In genomic region chr6:34027445-34027936, GRCh38 we compare ENCODE assay signal across 8 cellular contexts.
DNase-seq lines count a peak whose midpoint lies in the region; ATAC-seq and TF ChIP-seq lines count a peak whose summit lies in the region.

No MANE protein-coding gene starts in this region.

- H3K9me3 ChIP-seq in testis, result no peaks in the 10 kb centered on the region

- no peak for TF ChIP-seq POLR2A in testis (IDR thresholded peaks at IDR 0.05)

- no peaks in the 10 kb centered on the region for H3K4me1 ChIP-seq in testis

- peak; percentile 93 for TF ChIP-seq CTCF in endothelial cell (IDR thresholded peaks at IDR 0.05; ENCODE audit: unreplicated experiment)
- TF ChIP-seq CTCF in nephron progenitor cell (IDR thresholded peaks at IDR 0.05), result peak; percentile 81
- TF ChIP-seq CTCF in testis (IDR thresholded peaks at IDR 0.05), result peak; percentile 62 to 73 (median 68)

- H3K36me3 Mint-ChIP-seq in activated CD8-positive, alpha-beta T cell treated with anti-CD3 and anti-CD28 coated beads, Interleukin-2, amount 10 ng/mL, durations not matched to agents 7 days and 5 days (ENCODE audit: low read depth), result no peaks in the 10 kb centered on the region
- H3K36me3 Mint-ChIP-seq in endothelial cell (ENCODE audit: low read depth, unreplicated experiment), result peaks cover 10% of the 10 kb centered on the region
- H3K36me3 Mint-ChIP-seq in nephron progenitor cell (ENCODE audit: low read depth), result no peaks in the 10 kb centered on the region

- intact Hi-C loops in testis (cut with DNase I; ENCODE audit: low total_unique reads), result loop anchor here (10.0 kb wide), 1 partner anchor 253 kb away; no protein-coding TSS in a partner anchor

- POLR2A ChIA-PET in activated CD8-positive, alpha-beta T cell treated with anti-CD3 and anti-CD28 coated beads, Interleukin-2, amount 10 ng/mL, durations not matched to agents 7 days and 5 days (lab: Charles Lee), result interaction anchor here (1.0 to 1.6 kb wide), 3 partner anchors 10 to 316 kb away, joined by 3 to 8 read pairs (median 5); partner anchors contain the start of gene UQCC2

- no peak overlapping the region for H3K27ac ChIP-seq in testis

- ATAC-seq in activated CD8-positive, alpha-beta T cell treated with anti-CD3 and anti-CD28 coated beads, Interleukin-2, amount 10 ng/mL, durations not matched to agents 7 days and 5 days, result peak; percentile 69
- ATAC-seq in HG03095 (IDR thresholded peaks at IDR 0.05; ENCODE audit: unreplicated experiment) (no peak), GM19467 (IDR thresholded peaks at IDR 0.05; ENCODE audit: unreplicated experiment) (no peak)

- peak; percentile 59 for DNase-seq in ELF-1 (ENCODE audit: low read depth, low spot score)
- peak; percentile 37 for DNase-seq in M059J (ENCODE audit: low read depth)
- peak; percentile 69 for DNase-seq in activated CD8-positive, alpha-beta T cell treated with anti-CD3 and anti-CD28 coated beads, Interleukin-2, amount 10 ng/mL, durations not matched to agents 7 days and 5 days
- peak; percentile 86 for DNase-seq in endothelial cell (ENCODE audit: low spot score)
- DNase-seq in nephron progenitor cell, result peak; percentile 82
- DNase-seq in testis, result peak; percentile 37

- CTCF ChIA-PET in activated CD8-positive, alpha-beta T cell treated with anti-CD3 and anti-CD28 coated beads, Interleukin-2, amount 10 ng/mL, durations not matched to agents 7 days and 5 days (lab: Charles Lee), result interaction anchor here (0.6 to 8.8 kb wide), 20 partner anchors 9 to 316 kb away, joined by 3 to 158 read pairs (median 4); partner anchors contain the start of gene UQCC2

- no peaks in the 10 kb centered on the region for H3K27me3 ChIP-seq in testis

- H3K4me3 Mint-ChIP-seq in activated CD8-positive, alpha-beta T cell treated with anti-CD3 and anti-CD28 coated beads, Interleukin-2, amount 10 ng/mL, durations not matched to agents 7 days and 5 days, result no peak overlapping the region
- no peak overlapping the region for H3K4me3 Mint-ChIP-seq in endothelial cell (ENCODE audit: unreplicated experiment)
- no peak overlapping the region for H3K4me3 Mint-ChIP-seq in nephron progenitor cell

- WGBS in testis, 2 donors, result 27 to 68% methylated on average over 3 to 12 of the region's 17 CpGs

- H3K4me3 ChIP-seq in testis, result no peak overlapping the region

- no peaks in the 10 kb centered on the region for H3K36me3 ChIP-seq in testis (ENCODE audit: low read depth, missing control alignments)

- H3K27ac Mint-ChIP-seq in activated CD8-positive, alpha-beta T cell treated with anti-CD3 and anti-CD28 coated beads, Interleukin-2, amount 10 ng/mL, durations not matched to agents 7 days and 5 days, result no peak overlapping the region
- H3K27ac Mint-ChIP-seq in endothelial cell (ENCODE audit: unreplicated experiment) (no peak overlapping the region), nephron progenitor cell (no peak overlapping the region)

- H3K4me1 Mint-ChIP-seq in activated CD8-positive, alpha-beta T cell treated with anti-CD3 and anti-CD28 coated beads, Interleukin-2, amount 10 ng/mL, durations not matched to agents 7 days and 5 days (ENCODE audit: low read depth), result no peaks in the 10 kb centered on the region
- H3K4me1 Mint-ChIP-seq in endothelial cell (ENCODE audit: unreplicated experiment), result peaks cover 8% of the 10 kb centered on the region
- H3K4me1 Mint-ChIP-seq in nephron progenitor cell, result peaks cover 27% of the 10 kb centered on the region

- peaks cover 3% of the 10 kb centered on the region for H3K27me3 Mint-ChIP-seq in activated CD8-positive, alpha-beta T cell treated with anti-CD3 and anti-CD28 coated beads, Interleukin-2, amount 10 ng/mL, durations not matched to agents 7 days and 5 days (ENCODE audit: low read depth)
- H3K27me3 Mint-ChIP-seq in endothelial cell (ENCODE audit: unreplicated experiment), result peaks cover 3% of the 10 kb centered on the region
- H3K27me3 Mint-ChIP-seq in nephron progenitor cell (ENCODE audit: low read depth, poor library complexity), result peaks cover 14% of the 10 kb centered on the region

- no peaks in the 10 kb centered on the region for H3K9me3 Mint-ChIP-seq in activated CD8-positive, alpha-beta T cell treated with anti-CD3 and anti-CD28 coated beads, Interleukin-2, amount 10 ng/mL, durations not matched to agents 7 days and 5 days (ENCODE audit: insufficient read depth)
- H3K9me3 Mint-ChIP-seq in endothelial cell (ENCODE audit: unreplicated experiment) (no peaks in the 10 kb centered on the region), nephron progenitor cell (peaks cover 7% of the 10 kb centered on the region)
